Comparison of ENCODE assay signal across 1 cellular context in genomic region chr11:64843971-64844329, GRCh38.
TF ChIP-seq lines count a peak whose summit lies in the region.

No MANE protein-coding gene starts in this region.

TF ChIP-seq in HepG2, 621 proteins besides CTCF, POLR2A, EP300 and RAD21 (continues in another document):
- no peak for TF ChIP-seq PHF5A (CRISPR knock-in tag; IDR thresholded peaks at IDR 0.05; ENCODE audit: low read depth, unreplicated experiment)
- no peak for TF ChIP-seq ZNF282 (IDR thresholded peaks at IDR 0.05; ENCODE audit: partially characterized antibody)
- TF ChIP-seq ZNF468 (CRISPR knock-in tag; IDR thresholded peaks at IDR 0.05): no peak
- TF ChIP-seq ZNF503 (CRISPR knock-in tag; IDR thresholded peaks at IDR 0.05): no peak
- 0 out of 2 replicates have a peak, but pooled peaks have one; percentile 59 for TF ChIP-seq ZIK1 (CRISPR knock-in tag; IDR thresholded peaks at IDR 0.05; ENCODE audit: borderline replicate concordance, low read depth)
- no peak for TF ChIP-seq MAZ (IDR thresholded peaks at IDR 0.05; ENCODE audit: borderline replicate concordance, low read depth, low read length)
- TF ChIP-seq MAZ (CRISPR knock-in tag; IDR thresholded peaks at IDR 0.05; ENCODE audit: low read depth): no peak
- TF ChIP-seq, protein P1, sequence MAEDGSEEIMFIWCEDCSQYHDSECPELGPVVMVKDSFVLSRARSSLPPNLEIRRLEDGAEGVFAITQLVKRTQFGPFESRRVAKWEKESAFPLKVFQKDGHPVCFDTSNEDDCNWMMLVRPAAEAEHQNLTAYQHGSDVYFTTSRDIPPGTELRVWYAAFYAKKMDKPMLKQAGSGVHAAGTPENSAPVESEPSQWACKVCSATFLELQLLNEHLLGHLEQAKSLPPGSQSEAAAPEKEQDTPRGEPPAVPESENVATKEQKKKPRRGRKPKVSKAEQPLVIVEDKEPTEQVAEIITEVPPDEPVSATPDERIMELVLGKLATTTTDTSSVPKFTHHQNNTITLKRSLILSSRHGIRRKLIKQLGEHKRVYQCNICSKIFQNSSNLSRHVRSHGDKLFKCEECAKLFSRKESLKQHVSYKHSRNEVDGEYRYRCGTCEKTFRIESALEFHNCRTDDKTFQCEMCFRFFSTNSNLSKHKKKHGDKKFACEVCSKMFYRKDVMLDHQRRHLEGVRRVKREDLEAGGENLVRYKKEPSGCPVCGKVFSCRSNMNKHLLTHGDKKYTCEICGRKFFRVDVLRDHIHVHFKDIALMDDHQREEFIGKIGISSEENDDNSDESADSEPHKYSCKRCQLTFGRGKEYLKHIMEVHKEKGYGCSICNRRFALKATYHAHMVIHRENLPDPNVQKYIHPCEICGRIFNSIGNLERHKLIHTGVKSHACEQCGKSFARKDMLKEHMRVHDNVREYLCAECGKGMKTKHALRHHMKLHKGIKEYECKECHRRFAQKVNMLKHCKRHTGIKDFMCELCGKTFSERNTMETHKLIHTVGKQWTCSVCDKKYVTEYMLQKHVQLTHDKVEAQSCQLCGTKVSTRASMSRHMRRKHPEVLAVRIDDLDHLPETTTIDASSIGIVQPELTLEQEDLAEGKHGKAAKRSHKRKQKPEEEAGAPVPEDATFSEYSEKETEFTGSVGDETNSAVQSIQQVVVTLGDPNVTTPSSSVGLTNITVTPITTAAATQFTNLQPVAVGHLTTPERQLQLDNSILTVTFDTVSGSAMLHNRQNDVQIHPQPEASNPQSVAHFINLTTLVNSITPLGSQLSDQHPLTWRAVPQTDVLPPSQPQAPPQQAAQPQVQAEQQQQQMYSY (CRISPR knock-in tag; IDR thresholded peaks at IDR 0.05): no peak
- no peak for TF ChIP-seq ARNT (IDR thresholded peaks at IDR 0.05)
- TF ChIP-seq NR1H2 (CRISPR knock-in tag; IDR thresholded peaks at IDR 0.05; ENCODE audit: borderline replicate concordance, low read depth): no peak
- peak; percentile 10 for TF ChIP-seq AGO1 (IDR thresholded peaks at IDR 0.05; ENCODE audit: low read depth, low read length, poor library complexity, severe bottlenecking)
- TF ChIP-seq ZNF709 (CRISPR knock-in tag; IDR thresholded peaks at IDR 0.05): 0 out of 2 replicates have a peak, but pooled peaks have one; percentile 60
- no peak for TF ChIP-seq DDIT3 (CRISPR knock-in tag; IDR thresholded peaks at IDR 0.05)
- no peak for TF ChIP-seq IKZF5 (CRISPR knock-in tag; IDR thresholded peaks at IDR 0.05)
- TF ChIP-seq NCOA1 (CRISPR knock-in tag; IDR thresholded peaks at IDR 0.05): no peak
- TF ChIP-seq HNRNPUL1 (IDR thresholded peaks at IDR 0.05; ENCODE audit: low read depth, low read length): no peak
- TF ChIP-seq KDM5A (IDR thresholded peaks at IDR 0.05; ENCODE audit: borderline replicate concordance, low read length): no peak
- no peak for TF ChIP-seq ZKSCAN8 (CRISPR knock-in tag; IDR thresholded peaks at IDR 0.05; ENCODE audit: borderline replicate concordance)
- no peak for TF ChIP-seq MTF1 (CRISPR knock-in tag; IDR thresholded peaks at IDR 0.05)
- TF ChIP-seq PLRG1 (conservative IDR thresholded peaks at IDR 0.05): no peak
- TF ChIP-seq PHF21A (CRISPR knock-in tag; IDR thresholded peaks at IDR 0.05): no peak
- no peak for TF ChIP-seq ZNF841 (CRISPR knock-in tag; IDR thresholded peaks at IDR 0.05; ENCODE audit: borderline replicate concordance)
- TF ChIP-seq ZNF138 (CRISPR knock-in tag; IDR thresholded peaks at IDR 0.05; ENCODE audit: low read depth): no peak
- TF ChIP-seq TP53 (CRISPR knock-in tag; conservative IDR thresholded peaks at IDR 0.05): no peak
- TF ChIP-seq ZNF441 (CRISPR knock-in tag; IDR thresholded peaks at IDR 0.05; ENCODE audit: borderline replicate concordance): 0 out of 2 replicates have a peak, but pooled peaks have one; percentile 25
- TF ChIP-seq RCOR2 (CRISPR knock-in tag; IDR thresholded peaks at IDR 0.05): no peak
- TF ChIP-seq BCL3 (CRISPR knock-in tag; IDR thresholded peaks at IDR 0.05): no peak
- 0 out of 2 replicates have a peak, but pooled peaks have one; percentile 32 for TF ChIP-seq ZNF672 (CRISPR knock-in tag; IDR thresholded peaks at IDR 0.05)
- TF ChIP-seq RXRA (CRISPR knock-in tag; IDR thresholded peaks at IDR 0.05): no peak
- TF ChIP-seq, protein P2, sequence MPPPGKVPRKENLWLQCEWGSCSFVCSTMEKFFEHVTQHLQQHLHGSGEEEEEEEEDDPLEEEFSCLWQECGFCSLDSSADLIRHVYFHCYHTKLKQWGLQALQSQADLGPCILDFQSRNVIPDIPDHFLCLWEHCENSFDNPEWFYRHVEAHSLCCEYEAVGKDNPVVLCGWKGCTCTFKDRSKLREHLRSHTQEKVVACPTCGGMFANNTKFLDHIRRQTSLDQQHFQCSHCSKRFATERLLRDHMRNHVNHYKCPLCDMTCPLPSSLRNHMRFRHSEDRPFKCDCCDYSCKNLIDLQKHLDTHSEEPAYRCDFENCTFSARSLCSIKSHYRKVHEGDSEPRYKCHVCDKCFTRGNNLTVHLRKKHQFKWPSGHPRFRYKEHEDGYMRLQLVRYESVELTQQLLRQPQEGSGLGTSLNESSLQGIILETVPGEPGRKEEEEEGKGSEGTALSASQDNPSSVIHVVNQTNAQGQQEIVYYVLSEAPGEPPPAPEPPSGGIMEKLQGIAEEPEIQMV (CRISPR knock-in tag; IDR thresholded peaks at IDR 0.05; ENCODE audit: low read depth): no peak
- TF ChIP-seq HNF4A (CRISPR knock-in tag; IDR thresholded peaks at IDR 0.05): no peak
- TF ChIP-seq MIER2 (CRISPR knock-in tag; IDR thresholded peaks at IDR 0.05): no peak
- no peak for TF ChIP-seq MAF1 (CRISPR knock-in tag; IDR thresholded peaks at IDR 0.05; ENCODE audit: borderline replicate concordance)
- no peak for TF ChIP-seq ZNF589 (CRISPR knock-in tag; conservative IDR thresholded peaks at IDR 0.05)
- TF ChIP-seq ZFP62 (CRISPR knock-in tag; IDR thresholded peaks at IDR 0.05): no peak
- TF ChIP-seq ZBTB3 (CRISPR knock-in tag; IDR thresholded peaks at IDR 0.05; ENCODE audit: borderline replicate concordance, low read depth): no peak
- peak; percentile 12; the same call in 1 of the 2 replicates for TF ChIP-seq ZBTB7B (CRISPR knock-in tag; IDR thresholded peaks at IDR 0.05)
- TF ChIP-seq ZNF446 (CRISPR knock-in tag; IDR thresholded peaks at IDR 0.05): 0 out of 2 replicates have a peak, but pooled peaks have one; percentile 65
- TF ChIP-seq SMAD9 (CRISPR knock-in tag; IDR thresholded peaks at IDR 0.05): 0 out of 2 replicates have a peak, but pooled peaks have one; percentile 62
- no peak for TF ChIP-seq RFX1 (IDR thresholded peaks at IDR 0.05)
- no peak for TF ChIP-seq GATAD1 (CRISPR knock-in tag; IDR thresholded peaks at IDR 0.05)
- TF ChIP-seq DRAP1 (CRISPR knock-in tag; IDR thresholded peaks at IDR 0.05): no peak
- TF ChIP-seq SP5 (CRISPR knock-in tag; IDR thresholded peaks at IDR 0.05; ENCODE audit: borderline replicate concordance, low read depth): no peak
- no peak for TF ChIP-seq REL (CRISPR knock-in tag; conservative IDR thresholded peaks at IDR 0.05)
- TF ChIP-seq ZNF549 (CRISPR knock-in tag; IDR thresholded peaks at IDR 0.05): no peak
- no peak for TF ChIP-seq MAFF (IDR thresholded peaks at IDR 0.05; ENCODE audit: low read depth, low read length)
- TF ChIP-seq MTF2 (CRISPR knock-in tag; IDR thresholded peaks at IDR 0.05; ENCODE audit: borderline replicate concordance): no peak
- peak; percentile 61; the same call in 1 of the 2 replicates for TF ChIP-seq ZNF563 (CRISPR knock-in tag; IDR thresholded peaks at IDR 0.05)
- TF ChIP-seq ZFP36L1 (CRISPR knock-in tag; IDR thresholded peaks at IDR 0.05): no peak
- 0 out of 2 replicates have a peak, but pooled peaks have one; percentile 30 for TF ChIP-seq ZNF747 (CRISPR knock-in tag; IDR thresholded peaks at IDR 0.05; ENCODE audit: borderline replicate concordance)
- no peak for TF ChIP-seq TCF7L2 (IDR thresholded peaks at IDR 0.05; ENCODE audit: low read depth, low read length)
- TF ChIP-seq HOXA9 (CRISPR knock-in tag; IDR thresholded peaks at IDR 0.05; ENCODE audit: borderline replicate concordance): 0 out of 2 replicates have a peak, but pooled peaks have one; percentile 59
- TF ChIP-seq MATR3 (CRISPR knock-in tag; IDR thresholded peaks at IDR 0.05): no peak
- no peak for TF ChIP-seq KLF16 (CRISPR knock-in tag; IDR thresholded peaks at IDR 0.05)
- TF ChIP-seq DR1 (CRISPR knock-in tag; IDR thresholded peaks at IDR 0.05): no peak
- no peak for TF ChIP-seq PRDM10 (CRISPR knock-in tag; IDR thresholded peaks at IDR 0.05; ENCODE audit: low read depth)
- TF ChIP-seq BATF2 (CRISPR knock-in tag; IDR thresholded peaks at IDR 0.05): no peak
- no peak for TF ChIP-seq ZSCAN30 (CRISPR knock-in tag; IDR thresholded peaks at IDR 0.05)
- no peak for TF ChIP-seq NR2F2 (IDR thresholded peaks at IDR 0.05; ENCODE audit: borderline replicate concordance, low read depth)
